8 cellular contexts compared by ENCODE assay signal in the genomic region with DNA sequence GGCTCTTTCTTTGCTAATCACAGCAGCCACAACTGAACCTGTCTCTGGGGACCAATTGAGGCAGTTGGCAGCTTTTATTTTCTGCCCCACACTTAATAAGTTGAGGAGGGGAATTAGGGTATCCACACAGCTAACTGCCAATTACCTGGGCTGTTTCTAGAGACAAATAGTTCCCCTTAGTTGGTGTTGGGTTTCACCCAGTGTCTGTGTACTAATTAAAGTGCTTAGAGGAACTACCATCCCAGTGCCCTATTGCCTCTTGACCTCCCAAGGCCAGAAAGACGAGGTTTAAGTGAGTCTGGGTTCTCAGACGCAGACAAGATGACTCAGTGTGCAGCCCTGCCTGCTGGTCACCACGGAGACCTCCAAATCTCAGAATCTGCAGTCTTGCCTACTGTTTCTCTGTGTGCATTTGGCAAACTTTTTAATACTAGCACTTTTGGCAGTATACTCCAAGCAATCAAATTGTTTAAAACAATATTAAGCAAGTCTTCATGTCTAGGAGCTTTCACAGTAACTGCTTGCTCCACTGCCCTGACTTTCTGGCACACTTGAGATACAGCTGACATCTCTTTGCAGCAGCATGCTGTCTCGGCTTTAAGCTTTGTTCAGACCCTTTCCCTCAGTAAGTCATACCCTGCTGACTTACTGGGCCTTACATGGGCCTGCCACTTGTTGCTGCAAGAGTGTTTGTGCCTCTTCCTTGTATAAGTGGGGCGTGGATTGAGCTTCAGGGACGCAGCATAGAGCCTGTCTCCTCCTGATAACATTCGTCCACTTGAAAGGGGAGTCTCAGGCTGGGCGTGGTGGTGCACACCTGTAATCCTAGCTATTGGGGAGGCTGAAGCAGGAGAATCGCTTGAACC. TPM values are rescaled to one million over a fixed set of nuclear protein-coding genes. Genes with fewer than 3 reads are reported as not detected.
DNase-seq lines count a peak whose midpoint lies in the region; ATAC-seq and TF ChIP-seq lines count a peak whose summit lies in the region.

No MANE protein-coding gene starts in this region.

- no peaks in the 10 kb centered on the region for H3K36me3 Mint-ChIP-seq in activated T-cell treated with anti-CD3 and anti-CD28 coated beads, Interleukin-2, amount 50 U/mL, for 72 hours (ENCODE audit: insufficient read depth in 2 of 2)

- peaks cover 0 to 5% of the 10 kb centered on the region in 2 donors for H3K36me3 ChIP-seq in left lung
- H3K36me3 ChIP-seq in upper lobe of right lung: no peaks in the 10 kb centered on the region

- H3K4me3 ChIP-seq in left lung: no peak overlapping the region
- no peak overlapping the region for H3K4me3 ChIP-seq in upper lobe of right lung

- no peak for DNase-seq in activated T-cell treated with anti-CD3 and anti-CD28 coated beads, Interleukin-2, amount 50 U/mL, for 72 hours
- DNase-seq in activated T-cell treated with anti-CD3 and anti-CD28 coated beads, Interleukin-2, amount 50 U/mL, for 1 hour: no peak
- no peak for DNase-seq in caudate nucleus (lab: John Stamatoyannopoulos, UW)
- peak in 1 of 2 donors; percentile 53 for DNase-seq in left lung
- DNase-seq in upper lobe of right lung: no peak
- DNase-seq in activated CD8-positive, alpha-beta memory T cell treated with anti-CD3 and anti-CD28 coated beads, Interleukin-2, amount 50 U/mL, for 4 hours: no peak
- DNase-seq in middle frontal gyrus (ENCODE audit: extremely low spot score, low spot score): no peak

- no peaks in the 10 kb centered on the region for H3K9me3 Mint-ChIP-seq in activated T-cell treated with anti-CD3 and anti-CD28 coated beads, Interleukin-2, amount 50 U/mL, for 72 hours

- H3K27me3 ChIP-seq in left lung (no peaks in the 10 kb centered on the region), upper lobe of right lung (no peaks in the 10 kb centered on the region)

- H3K9me3 ChIP-seq in left lung (no peaks in the 10 kb centered on the region), upper lobe of right lung (no peaks in the 10 kb centered on the region)

- H3K27ac Mint-ChIP-seq in activated T-cell treated with anti-CD3 and anti-CD28 coated beads, Interleukin-2, amount 50 U/mL, for 72 hours: peak overlapping the region; percentile 51

- intact Hi-C loops in left lung (cut with DNase I) (no loop called here), upper lobe of right lung (cut with DNase I) (no loop called here)

- no peak overlapping the region for H3K4me3 Mint-ChIP-seq in activated T-cell treated with anti-CD3 and anti-CD28 coated beads, Interleukin-2, amount 50 U/mL, for 72 hours

- H3K27me3 Mint-ChIP-seq in activated T-cell treated with anti-CD3 and anti-CD28 coated beads, Interleukin-2, amount 50 U/mL, for 72 hours (ENCODE audit: low read depth): no peaks in the 10 kb centered on the region

- H3K4me1 ChIP-seq in left lung (peaks cover 21 to 37% of the 10 kb centered on the region in 2 donors), upper lobe of right lung (peaks cover 35% of the 10 kb centered on the region)

- H3K27ac ChIP-seq in caudate nucleus (ENCODE audit: low read depth, low read length) (peak overlapping the region; percentile 85), left lung (peak overlapping the region; percentile 8 to 48), upper lobe of right lung (peak overlapping the region; percentile 42)

- ATAC-seq in activated T-cell treated with anti-CD3 and anti-CD28 coated beads, Interleukin-2, amount 50 U/mL, for 72 hours (replicated peaks in 1 of 2): no peak
- peak; percentile 90 for ATAC-seq in left lung
- ATAC-seq in upper lobe of right lung: peak; percentile 84
- ATAC-seq in GM18858 (IDR thresholded peaks at IDR 0.05; ENCODE audit: unreplicated experiment): no peak

- peaks cover 37% of the 10 kb centered on the region for H3K4me1 Mint-ChIP-seq in activated T-cell treated with anti-CD3 and anti-CD28 coated beads, Interleukin-2, amount 50 U/mL, for 72 hours (ENCODE audit: low read depth)

- TF ChIP-seq CTCF in left lung (IDR thresholded peaks at IDR 0.05): no peak
- TF ChIP-seq CTCF in upper lobe of right lung (IDR thresholded peaks at IDR 0.05): no peak

RNA-seq across cellular contexts. Expression of gene STK35, which starts 31.9 kb away (rescaled TPM):
- total RNA-seq in activated T-cell treated with anti-CD3 and anti-CD28 coated beads, Interleukin-2, amount 50 U/mL, for 72 hours: 10 to 100 TPM; 22.4 to 24.3 TPM
- 10 to 100 TPM; 15.8 to 17.2 TPM for total RNA-seq in left lung
- 13.0 TPM for total RNA-seq in upper lobe of right lung

Comparison
In these comparisons a context has a peak if more than half of its experiments do, and no peak if none do; other contexts are left out.
1. ATAC-seq: peak in left lung (single experiment) and upper lobe of right lung (single experiment); none in activated T-cell treated with anti-CD3 and anti-CD28 coated beads, Interleukin-2, amount 50 U/mL, for 72 hours (0 of 2) and GM18858 (single experiment).
2. H3K27ac ChIP-seq: peak in every context shown above with its lines; median percentile 85 in caudate nucleus; 42 in upper lobe of right lung; 28 in left lung.